Comparison of ENCODE assay signal across 15 cellular contexts in genomic region chr13:102395939-102396338, GRCh38. TPM values are rescaled to one million over a fixed set of nuclear protein-coding genes. Genes with fewer than 3 reads are reported as not detected.
A peak's percentile ranks its signal among the peaks of the same experiment; 100 is the strongest.
DNase-seq lines count a peak whose midpoint lies in the region; ATAC-seq and TF ChIP-seq lines count a peak whose summit lies in the region.
"Had no signal": no experiment of that assay in that cellular context is flagged by ENCODE, and none has a peak within 500 bp of the region (broad histone marks: within the 10 kb centered on the region; RNA-seq: fewer than 3 reads in every experiment).

No MANE protein-coding gene starts in this region.

- 44% methylated on average over 2 of the region's 2 CpGs for WGBS in SK-N-SH (ENCODE audit: low lambda C conversion rate)

- no peaks in the 10 kb centered on the region for H3K27me3 ChIP-seq in SK-N-SH (ENCODE audit: insufficient read depth)

- H3K4me1 Mint-ChIP-seq in stimulated activated naive CD8-positive, alpha-beta T cell treated with anti-CD3 and anti-CD28 coated beads, Interleukin-15, Interleukin-2, amounts not matched to agents 100 ng/mL and 50 ng/mL, for 24 hours (ENCODE audit: low read depth): peaks cover 42% of the 10 kb centered on the region
- peaks cover 13 to 16% of the 10 kb centered on the region in 2 donors for H3K4me1 Mint-ChIP-seq in immature natural killer cell

- H3K9ac ChIP-seq in SK-N-SH: no peak overlapping the region

- H3K9me3 Mint-ChIP-seq in stimulated activated naive CD8-positive, alpha-beta T cell treated with anti-CD3 and anti-CD28 coated beads, Interleukin-15, Interleukin-2, amounts not matched to agents 100 ng/mL and 50 ng/mL, for 24 hours: peaks cover 9% of the 10 kb centered on the region
- H3K9me3 Mint-ChIP-seq in immature natural killer cell: no peaks in the 10 kb centered on the region

- H3K4me1 ChIP-seq in SK-N-SH (ENCODE audit: control insufficient read depth in 1 of 2, insufficient read depth in 2 of 2, low read depth in 1 of 2, low read length in 1 of 2): peaks cover 0 to 31% of the 10 kb centered on the region in 2 experiments; a peak in 2 of 4 replicates

- no peak overlapping the region for H3K27ac Mint-ChIP-seq in stimulated activated naive CD8-positive, alpha-beta T cell treated with anti-CD3 and anti-CD28 coated beads, Interleukin-15, Interleukin-2, amounts not matched to agents 100 ng/mL and 50 ng/mL, for 24 hours
- no peak overlapping the region for H3K27ac Mint-ChIP-seq in immature natural killer cell

- no peaks in the 10 kb centered on the region for H3K9me3 ChIP-seq in SK-N-SH

- peaks cover 0 to 8% of the 10 kb centered on the region in 2 experiments for H3K36me3 ChIP-seq in SK-N-SH (replicated peaks in 1 of 2; ENCODE audit: control insufficient read depth in 1 of 2, insufficient read depth in 2 of 2, low read length in 1 of 2)

- TF ChIP-seq RAD21 in SK-N-SH (IDR thresholded peaks at IDR 0.05; ENCODE audit: low read length): no peak

- no peak for ATAC-seq in SK-N-SH treated with all-trans-retinoic acid at 6 μM for 48 hours
- ATAC-seq in stimulated activated naive CD8-positive, alpha-beta T cell treated with anti-CD3 and anti-CD28 coated beads, Interleukin-15, Interleukin-2, amounts not matched to agents 100 U/mL and 50 U/mL, for 24 hours: no peak

- H2AFZ ChIP-seq in SK-N-SH (ENCODE audit: low read depth): no peak overlapping the region

- H3K79me2 ChIP-seq in SK-N-SH (ENCODE audit: insufficient read depth): no peaks in the 10 kb centered on the region

- peak overlapping the region in 1 of 2 experiments; percentile 86; a peak in 1 of 4 replicates for H3K4me3 ChIP-seq in SK-N-SH (ENCODE audit: low read depth in 2 of 2, low read length in 1 of 2)

- peaks cover 46% of the 10 kb centered on the region for H3K27me3 Mint-ChIP-seq in stimulated activated naive CD8-positive, alpha-beta T cell treated with anti-CD3 and anti-CD28 coated beads, Interleukin-15, Interleukin-2, amounts not matched to agents 100 ng/mL and 50 ng/mL, for 24 hours
- H3K27me3 Mint-ChIP-seq in immature natural killer cell (ENCODE audit: low read depth in 3 of 3): peaks cover 14 to 19% (median 16%) of the 10 kb centered on the region in 3 donors

- CTCF ChIA-PET in SK-N-SH (lab: Yijun Ruan, JAX): interaction anchor here (1.1 to 3.8 kb wide), 9 partner anchors 14 to 455 kb away, joined by 3 to 22 read pairs (median 4); no protein-coding TSS in a partner anchor

- no peaks in the 10 kb centered on the region for H3K9me2 ChIP-seq in SK-N-SH

- POLR2A ChIA-PET in SK-N-SH (lab: Yijun Ruan, JAX): interaction anchor here (0.6 to 3.2 kb wide), 3 partner anchors 47 to 200 kb away, joined by 3 to 27 read pairs (median 3); no protein-coding TSS in a partner anchor

- H3F3A ChIP-seq in SK-N-SH (replicated peaks; ENCODE audit: insufficient read depth): peaks cover 3% of the 10 kb centered on the region

- no peak for TF ChIP-seq CTCF in SK-N-SH (IDR thresholded peaks at IDR 0.05)

- H3K4me2 ChIP-seq in SK-N-SH: no peak overlapping the region

- no peaks in the 10 kb centered on the region for H4K20me1 ChIP-seq in SK-N-SH (ENCODE audit: insufficient read depth)

- DNase-seq in SK-N-SH (no peak), immature natural killer cell (no peak), NCI-H2081 (lab: John Stamatoyannopoulos, UW) (no peak), NCI-H1417 treated with DMSO at 0.1 percent for 48 hours (lab: John Stamatoyannopoulos, UW) (no peak), Ammon's horn (ENCODE audit: low spot score) (no peak)
- DNase-seq in stimulated activated naive CD8-positive, alpha-beta T cell treated with anti-CD3 and anti-CD28 coated beads, Interleukin-15, Interleukin-2, amounts not matched to agents 100 U/mL and 50 U/mL, for 24 hours: no peak
- DNase-seq: NCI-H1048; NCI-H1694; NCI-H226; NCI-H526 treated with DMSO at 0.1 percent for 48 hours; NK-92 treated with Interleukin-12 subunit alpha and Interleukin-12 subunit beta, amount 100 ng/mL, for 24 hours had no signal

- TF ChIP-seq EP300 in SK-N-SH (IDR thresholded peaks at IDR 0.05; ENCODE audit: borderline replicate concordance in 1 of 2, low read depth in 1 of 2, low read length in 1 of 2): no peak

- H3K36me3 Mint-ChIP-seq in stimulated activated naive CD8-positive, alpha-beta T cell treated with anti-CD3 and anti-CD28 coated beads, Interleukin-15, Interleukin-2, amounts not matched to agents 100 ng/mL and 50 ng/mL, for 24 hours (ENCODE audit: low read depth): peaks cover 13% of the 10 kb centered on the region
- H3K36me3 Mint-ChIP-seq in immature natural killer cell: peaks cover 0 to 4% (median 0%) of the 10 kb centered on the region in 3 donors

- H3K27ac ChIP-seq in SK-N-SH (ENCODE audit: low read depth in 2 of 2, low read length in 1 of 2): peak overlapping the region in 1 of 2 experiments; percentile 96; a peak in 2 of 4 replicates
- H3K27ac ChIP-seq: C4-2B, KMS-11 had no signal

- H3K4me3 Mint-ChIP-seq in stimulated activated naive CD8-positive, alpha-beta T cell treated with anti-CD3 and anti-CD28 coated beads, Interleukin-15, Interleukin-2, amounts not matched to agents 100 ng/mL and 50 ng/mL, for 24 hours: peak overlapping the region; percentile 30
- H3K4me3 Mint-ChIP-seq in immature natural killer cell: peak overlapping the region in 3 of 5 donors; percentile 85 to 90 (median 87)

TF ChIP-seq in SK-N-SH treated with all-trans-retinoic acid at 6 μM for 48 hours, 23 proteins besides CTCF, POLR2A, EP300 and RAD21:
- peak; percentile 77 for TF ChIP-seq ZNF70 (CRISPR knock-in tag; IDR thresholded peaks at IDR 0.05)
- no peak for TF ChIP-seq OSR1 (CRISPR knock-in tag; IDR thresholded peaks at IDR 0.05)

TF ChIP-seq in SK-N-SH, 30 proteins besides CTCF, POLR2A, EP300 and RAD21:
- TF ChIP-seq USF2 (IDR thresholded peaks at IDR 0.05; ENCODE audit: borderline replicate concordance, low read depth, low read length): no peak
- TF ChIP-seq, protein P1, sequence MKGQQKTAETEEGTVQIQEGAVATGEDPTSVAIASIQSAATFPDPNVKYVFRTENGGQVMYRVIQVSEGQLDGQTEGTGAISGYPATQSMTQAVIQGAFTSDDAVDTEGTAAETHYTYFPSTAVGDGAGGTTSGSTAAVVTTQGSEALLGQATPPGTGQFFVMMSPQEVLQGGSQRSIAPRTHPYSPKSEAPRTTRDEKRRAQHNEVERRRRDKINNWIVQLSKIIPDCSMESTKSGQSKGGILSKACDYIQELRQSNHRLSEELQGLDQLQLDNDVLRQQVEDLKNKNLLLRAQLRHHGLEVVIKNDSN (IDR thresholded peaks at IDR 0.05; ENCODE audit: borderline replicate concordance, low read depth): no peak
- TF ChIP-seq GABPA (IDR thresholded peaks at IDR 0.05; ENCODE audit: low read depth): no peak
- no peak for TF ChIP-seq GATA2 (CRISPR knock-in tag; IDR thresholded peaks at IDR 0.05)
- TF ChIP-seq SIN3A (IDR thresholded peaks at IDR 0.05; ENCODE audit: borderline replicate concordance, low read depth, low read length): no peak
- no peak for TF ChIP-seq YY1 (IDR thresholded peaks at IDR 0.05; ENCODE audit: low read depth)
- TF ChIP-seq NRF1 (IDR thresholded peaks at IDR 0.05; ENCODE audit: low read depth, low read length): no peak
- no peak for TF ChIP-seq TEAD4 (IDR thresholded peaks at IDR 0.05; ENCODE audit: borderline replicate concordance, insufficient read depth)
- TF ChIP-seq ELF1 (IDR thresholded peaks at IDR 0.05): no peak
TF ChIP-seq in SK-N-SH: peak in this region for 0.

RNA-seq across cellular contexts. Expression of gene FGF14, which starts 5.9 kb away (rescaled TPM):
- polyA plus RNA-seq in SK-N-SH (2012; rRNA removed): 0.20 and 0.36 TPM in 2 replicates
- polyA plus RNA-seq in SK-N-SH (2012; cell fraction: cytosol; rRNA removed): 0.85 and 1.6 TPM in 2 replicates
- 0.62 and 0.75 TPM in 2 replicates for polyA plus RNA-seq in SK-N-SH (2012; cell fraction: nucleus; rRNA removed)
- not detected for polyA plus RNA-seq in immature natural killer cell
